8 cellular contexts compared by ENCODE assay signal in genomic region chr10:5629789-5630436, GRCh38. TPM values are rescaled to one million over a fixed set of nuclear protein-coding genes. Genes with fewer than 3 reads are reported as not detected.
DNase-seq lines count a peak whose midpoint lies in the region; ATAC-seq, FAIRE-seq and TF ChIP-seq lines count a peak whose summit lies in the region.

No MANE protein-coding gene starts in this region.

- H3K27ac ChIP-seq in dorsolateral prefrontal cortex = no peak overlapping the region

- peak; percentile 56 to 91 (median 80) for TF ChIP-seq CTCF in dorsolateral prefrontal cortex (IDR thresholded peaks at IDR 0.05 in 54 of 56, conservative IDR thresholded peaks at IDR 0.05 in 2 of 56; ENCODE audit: low read depth in 1 of 56, partially characterized antibody in 56 of 56)

- no peaks in the 10 kb centered on the region for H3K27me3 ChIP-seq in dorsolateral prefrontal cortex

- no peak overlapping the region for H3K4me3 ChIP-seq in dorsolateral prefrontal cortex

- FAIRE-seq in GM18507 (lab: Jason Lieb, UNC) = peak; percentile 89

- DNase-seq in AG08395 (ENCODE audit: low spot score) (peak; percentile 83), GM18507 (ENCODE audit: extremely low spot score, insufficient read length, low read depth) (peak; percentile 54), NCI-H446 treated with DMSO at 0.1 percent for 48 hours (lab: John Stamatoyannopoulos, UW) (peak; percentile 48), dorsolateral prefrontal cortex (peak; percentile 37 to 82 (median 72)), lung microvascular endothelial cell (ENCODE audit: low read depth in 2 of 2) (peak; percentile 77 to 87)
- DNase-seq in activated CD4-positive, alpha-beta T cell treated with anti-CD3 and anti-CD28 coated beads, Interleukin-2, amount 50 U/mL, for 24 hours (ENCODE audit: low read depth in 1 of 2, low spot score in 1 of 2) = peak; percentile 65 to 82
- DNase-seq in stimulated activated CD8-positive, alpha-beta memory T cell treated with anti-CD3 and anti-CD28 coated beads, Interleukin-15, amount 100 ng/mL, for 4 hours (ENCODE audit: low read depth in 2 of 2) = peak; percentile 48 to 52

- ATAC-seq in HG03025 (IDR thresholded peaks at IDR 0.05; ENCODE audit: low FRiP score, unreplicated experiment) = peak; percentile 54

- intact Hi-C loops in dorsolateral prefrontal cortex (cut with DNase I) = loop anchor here in 1 of 2 donors (5.0 to 10.0 kb wide), 2 partner anchors 242 to 785 kb away; no protein-coding TSS in a partner anchor

RNA-seq across cellular contexts. Expression of gene ASB13, which starts 36.5 kb away (rescaled TPM):
- total RNA-seq in dorsolateral prefrontal cortex = 10 to 100 TPM; 21.6 to 57.5 (median 36.3) TPM
- 12.9 and 18.5 TPM in 2 replicates for total RNA-seq in lung microvascular endothelial cell

RNA-seq across cellular contexts. Expression of gene TASOR2, which starts 54.7 kb away (rescaled TPM):
- 10 to 100 TPM; 41.9 to 87.9 (median 67.5) TPM for total RNA-seq in dorsolateral prefrontal cortex
- 34.9 and 53.6 TPM in 2 replicates for total RNA-seq in lung microvascular endothelial cell
